ENCODE assay signal across 1 cellular context in genomic region chr10:102394801-102395676, GRCh38.
TF ChIP-seq lines count a peak whose summit lies in the region.

No MANE protein-coding gene starts in this region.

TF ChIP-seq in HepG2, 621 proteins besides CTCF, POLR2A, EP300 and RAD21 (continued from another document and continues in another):
- TF ChIP-seq ZNF740 (CRISPR knock-in tag; IDR thresholded peaks at IDR 0.05) (no peak; the same call in 1 of the 2 replicates), ZNF18 (CRISPR knock-in tag; IDR thresholded peaks at IDR 0.05; ENCODE audit: insufficient replicate concordance) (peak; percentile 36), BCLAF1 (IDR thresholded peaks at IDR 0.05) (no peak), MBNL3 (CRISPR knock-in tag; conservative IDR thresholded peaks at IDR 0.05) (no peak), TARDBP (CRISPR knock-in tag; IDR thresholded peaks at IDR 0.05) (no peak), SRF (IDR thresholded peaks at IDR 0.05; ENCODE audit: low read depth, low read length) (no peak), ZNF883 (CRISPR knock-in tag; IDR thresholded peaks at IDR 0.05; ENCODE audit: not compliant biosample characterization) (no peak), SMAD9 (CRISPR knock-in tag; IDR thresholded peaks at IDR 0.05) (no peak), ASH2L (IDR thresholded peaks at IDR 0.05; ENCODE audit: insufficient read length, low read depth, low read length) (peak; percentile 11), ZNF644 (CRISPR knock-in tag; IDR thresholded peaks at IDR 0.05; ENCODE audit: low read depth) (no peak), MAFG (CRISPR knock-in tag; IDR thresholded peaks at IDR 0.05) (no peak), SMC3 (IDR thresholded peaks at IDR 0.05; ENCODE audit: low read length) (no peak), TBX3 (IDR thresholded peaks at IDR 0.05; ENCODE audit: borderline replicate concordance) (no peak; the same call in 1 of the 2 replicates), ZNF713 (CRISPR knock-in tag; IDR thresholded peaks at IDR 0.05) (no peak), CCAR2 (optimal IDR thresholded peaks at IDR 0.05; ENCODE audit: low read depth, low read length) (no peak), HMGA1 (CRISPR knock-in tag; conservative IDR thresholded peaks at IDR 0.05) (no peak), ZKSCAN1 (IDR thresholded peaks at IDR 0.05; ENCODE audit: low read length) (no peak), GMEB2 (CRISPR knock-in tag; IDR thresholded peaks at IDR 0.05; ENCODE audit: low read depth) (no peak), KDM4B (CRISPR knock-in tag; IDR thresholded peaks at IDR 0.05) (no peak), HNF1B (CRISPR knock-in tag; IDR thresholded peaks at IDR 0.05) (no peak; the same call in 1 of the 2 replicates), RFX1 (IDR thresholded peaks at IDR 0.05) (no peak), HMG20B (CRISPR knock-in tag; conservative IDR thresholded peaks at IDR 0.05) (no peak), SNAPC2 (CRISPR knock-in tag; IDR thresholded peaks at IDR 0.05) (no peak), ZBTB7A (CRISPR knock-in tag; IDR thresholded peaks at IDR 0.05) (0 out of 2 replicates have a peak, but pooled peaks have one; percentile 1), ZFP82 (CRISPR knock-in tag; IDR thresholded peaks at IDR 0.05; ENCODE audit: borderline replicate concordance) (no peak; the same call in 1 of the 2 replicates), ZNF646 (CRISPR knock-in tag; IDR thresholded peaks at IDR 0.05) (peak; percentile 85; the same call in 1 of the 2 replicates), ZNF557 (CRISPR knock-in tag; IDR thresholded peaks at IDR 0.05) (no peak), PREB (CRISPR knock-in tag; IDR thresholded peaks at IDR 0.05) (no peak), RAD51 (IDR thresholded peaks at IDR 0.05; ENCODE audit: borderline replicate concordance) (no peak), CHD2 (IDR thresholded peaks at IDR 0.05; ENCODE audit: low read depth, low read length) (no peak), CBX1 (IDR thresholded peaks at IDR 0.05; ENCODE audit: low read depth) (no peak), AFF4 (CRISPR knock-in tag; IDR thresholded peaks at IDR 0.05) (no peak), RBM39 (IDR thresholded peaks at IDR 0.05; ENCODE audit: low read depth, low read length, poor library complexity, severe bottlenecking) (no peak), JUN (CRISPR knock-in tag; IDR thresholded peaks at IDR 0.05) (no peak), ZNF383 (CRISPR knock-in tag; IDR thresholded peaks at IDR 0.05; ENCODE audit: borderline replicate concordance) (no peak), LRRFIP1 (CRISPR knock-in tag; conservative IDR thresholded peaks at IDR 0.05) (no peak), ZNF616 (CRISPR knock-in tag; IDR thresholded peaks at IDR 0.05; ENCODE audit: low read depth) (no peak)
